19 cellular contexts compared by ENCODE assay signal in genomic region chr17:81741594-81742452, GRCh38. TPM values are rescaled to one million over a fixed set of nuclear protein-coding genes. Genes with fewer than 3 reads are reported as not detected.
DNase-seq lines count a peak whose midpoint lies in the region; ATAC-seq and TF ChIP-seq lines count a peak whose summit lies in the region.
"Had no signal": no experiment of that assay in that cellular context is flagged by ENCODE, and none has a peak within 500 bp of the region (broad histone marks: within the 10 kb centered on the region; RNA-seq: fewer than 3 reads in every experiment).

No MANE protein-coding gene starts in this region.

- H3K4me3 Mint-ChIP-seq in natural killer cell treated with Interleukin-12 subunit alpha and Interleukin-12 subunit beta and Interleukin-15 and Interleukin-18, amount 100 ng/mL, for 72 hours, result no peak overlapping the region
- H3K4me3 Mint-ChIP-seq in natural killer cell (no peak overlapping the region), nephron progenitor cell (no peak overlapping the region)
- H3K4me3 Mint-ChIP-seq in activated CD4-positive, alpha-beta T cell treated with anti-CD3 and anti-CD28 coated beads, Interleukin-2, amount 10 ng/mL, durations not matched to agents 7 days and 5 days, result no peak overlapping the region
- H3K4me3 Mint-ChIP-seq: CD8-positive, alpha-beta T cell; central memory CD8-positive, alpha-beta T cell; effector memory CD8-positive, alpha-beta T cell had no signal

- no peaks in the 10 kb centered on the region for H3K36me3 ChIP-seq in mucosa of descending colon (ENCODE audit: low read depth)
- H3K36me3 ChIP-seq: SJSA1 had no signal

- no peak for TF ChIP-seq CTCF in natural killer cell (IDR thresholded peaks at IDR 0.05)
- TF ChIP-seq CTCF in mucosa of descending colon (IDR thresholded peaks at IDR 0.05), result no peak
- TF ChIP-seq CTCF in nephron progenitor cell (IDR thresholded peaks at IDR 0.05), result no peak

- peak; percentile 36 to 41 for ATAC-seq in natural killer cell treated with Interleukin-12 subunit alpha and Interleukin-12 subunit beta and Interleukin-15 and Interleukin-18, amount 100 ng/mL, for 72 hours
- ATAC-seq in natural killer cell (no peak), mucosa of descending colon (peak; percentile 25)
- ATAC-seq: CD8-positive, alpha-beta T cell; effector memory CD8-positive, alpha-beta T cell had no signal

- no peaks in the 10 kb centered on the region for H3K9me3 Mint-ChIP-seq in natural killer cell treated with Interleukin-12 subunit alpha and Interleukin-12 subunit beta and Interleukin-15 and Interleukin-18, amount 100 ng/mL, for 72 hours
- H3K9me3 Mint-ChIP-seq in natural killer cell, result no peaks in the 10 kb centered on the region
- no peaks in the 10 kb centered on the region for H3K9me3 Mint-ChIP-seq in activated CD4-positive, alpha-beta T cell treated with anti-CD3 and anti-CD28 coated beads, Interleukin-2, amount 10 ng/mL, durations not matched to agents 7 days and 5 days
- no peaks in the 10 kb centered on the region for H3K9me3 Mint-ChIP-seq in nephron progenitor cell
- H3K9me3 Mint-ChIP-seq: CD8-positive, alpha-beta T cell; central memory CD8-positive, alpha-beta T cell; effector memory CD8-positive, alpha-beta T cell had no signal

- peaks cover 0 to 4% of the 10 kb centered on the region in 2 donors for H3K27me3 Mint-ChIP-seq in natural killer cell treated with Interleukin-12 subunit alpha and Interleukin-12 subunit beta and Interleukin-15 and Interleukin-18, amount 100 ng/mL, for 72 hours
- H3K27me3 Mint-ChIP-seq in natural killer cell (ENCODE audit: low read depth in 2 of 2), result peaks cover 0 to 4% of the 10 kb centered on the region in 2 donors
- peaks cover 12% of the 10 kb centered on the region for H3K27me3 Mint-ChIP-seq in activated CD4-positive, alpha-beta T cell treated with anti-CD3 and anti-CD28 coated beads, Interleukin-2, amount 10 ng/mL, durations not matched to agents 7 days and 5 days
- peaks cover 19% of the 10 kb centered on the region for H3K27me3 Mint-ChIP-seq in nephron progenitor cell (ENCODE audit: low read depth, poor library complexity)
- H3K27me3 Mint-ChIP-seq: central memory CD8-positive, alpha-beta T cell had no signal

- no peaks in the 10 kb centered on the region for H3K4me1 ChIP-seq in mucosa of descending colon (ENCODE audit: low read depth)
- H3K4me1 ChIP-seq: SJSA1 had no signal

- H3K4me3 ChIP-seq in mucosa of descending colon, result no peak overlapping the region
- H3K4me3 ChIP-seq: GM23248, SJSA1, skin epidermis had no signal

- H3K27ac Mint-ChIP-seq in natural killer cell treated with Interleukin-12 subunit alpha and Interleukin-12 subunit beta and Interleukin-15 and Interleukin-18, amount 100 ng/mL, for 72 hours, result no peak overlapping the region
- peak overlapping the region in 1 of 2 donors; percentile 82 for H3K27ac Mint-ChIP-seq in natural killer cell
- no peak overlapping the region for H3K27ac Mint-ChIP-seq in activated CD4-positive, alpha-beta T cell treated with anti-CD3 and anti-CD28 coated beads, Interleukin-2, amount 10 ng/mL, durations not matched to agents 7 days and 5 days
- no peak overlapping the region for H3K27ac Mint-ChIP-seq in nephron progenitor cell
- H3K27ac Mint-ChIP-seq: CD8-positive, alpha-beta T cell; effector memory CD8-positive, alpha-beta T cell had no signal

- DNase-seq in natural killer cell treated with Interleukin-12 subunit alpha and Interleukin-12 subunit beta and Interleukin-15 and Interleukin-18, amount 100 ng/mL, for 72 hours (ENCODE audit: low spot score), result no peak
- DNase-seq in natural killer cell (no peak), amniotic epithelial cell (ENCODE audit: low read depth) (peak; percentile 12), mucosa of descending colon (peak in 1 of 3 donors; percentile 40), NCI-H524 treated with DMSO at 0.1 percent for 48 hours (lab: John Stamatoyannopoulos, UW) (no peak), SHP77 treated with DMSO at 0.1 percent for 48 hours (lab: John Stamatoyannopoulos, UW) (no peak), nephron progenitor cell (no peak)
- DNase-seq in activated CD4-positive, alpha-beta T cell treated with anti-CD3 and anti-CD28 coated beads, Interleukin-2, amount 10 ng/mL, durations not matched to agents 7 days and 5 days, result no peak
- DNase-seq: activated CD4-positive, alpha-beta T cell treated with anti-CD3 and anti-CD28 coated beads for 4 hours; activated T-cell treated with anti-CD3 and anti-CD28 coated beads, Interleukin-2, amount 50 U/mL, for 1 hour; CD8-positive, alpha-beta T cell; effector memory CD8-positive, alpha-beta T cell; GM23248; NCI-H1436; NCI-H345; occipital lobe had no signal

- H3K36me3 Mint-ChIP-seq in natural killer cell treated with Interleukin-12 subunit alpha and Interleukin-12 subunit beta and Interleukin-15 and Interleukin-18, amount 100 ng/mL, for 72 hours, result no peaks in the 10 kb centered on the region
- H3K36me3 Mint-ChIP-seq in natural killer cell (no peaks in the 10 kb centered on the region), nephron progenitor cell (ENCODE audit: low read depth) (no peaks in the 10 kb centered on the region)
- no peaks in the 10 kb centered on the region for H3K36me3 Mint-ChIP-seq in activated CD4-positive, alpha-beta T cell treated with anti-CD3 and anti-CD28 coated beads, Interleukin-2, amount 10 ng/mL, durations not matched to agents 7 days and 5 days (ENCODE audit: low read depth)
- H3K36me3 Mint-ChIP-seq: CD8-positive, alpha-beta T cell had no signal

- POLR2A ChIA-PET in activated CD4-positive, alpha-beta T cell treated with anti-CD3 and anti-CD28 coated beads, Interleukin-2, amount 10 ng/mL, durations not matched to agents 7 days and 5 days (lab: Charles Lee), result no interaction called here

- intact Hi-C loops in natural killer cell (cut with micrococcal nuclease), result no loop called here
- intact Hi-C loops in mucosa of descending colon (cut with DNase I, micrococcal nuclease), result no loop called here

- CTCF ChIA-PET in activated CD4-positive, alpha-beta T cell treated with anti-CD3 and anti-CD28 coated beads, Interleukin-2, amount 10 ng/mL, durations not matched to agents 7 days and 5 days (lab: Charles Lee), result no interaction called here

- no peaks in the 10 kb centered on the region for H3K9me3 ChIP-seq in mucosa of descending colon
- H3K9me3 ChIP-seq: SJSA1 had no signal

- peaks cover 0 to 5% of the 10 kb centered on the region in 2 donors for H3K4me1 Mint-ChIP-seq in natural killer cell treated with Interleukin-12 subunit alpha and Interleukin-12 subunit beta and Interleukin-15 and Interleukin-18, amount 100 ng/mL, for 72 hours (ENCODE audit: low read depth in 2 of 2)
- H3K4me1 Mint-ChIP-seq in natural killer cell (peaks cover 0 to 10% of the 10 kb centered on the region in 2 donors), nephron progenitor cell (peaks cover 6% of the 10 kb centered on the region)
- H3K4me1 Mint-ChIP-seq in activated CD4-positive, alpha-beta T cell treated with anti-CD3 and anti-CD28 coated beads, Interleukin-2, amount 10 ng/mL, durations not matched to agents 7 days and 5 days, result peaks cover 2% of the 10 kb centered on the region
- H3K4me1 Mint-ChIP-seq: central memory CD8-positive, alpha-beta T cell had no signal

RNA-seq across cellular contexts. Expression of gene SLC25A10, which starts 29.7 kb away (rescaled TPM):
- total RNA-seq in natural killer cell treated with Interleukin-12 subunit alpha and Interleukin-12 subunit beta and Interleukin-15 and Interleukin-18, amount 100 ng/mL, for 72 hours, result 10 to 100 TPM; 17.5 to 36.3 TPM
- total RNA-seq in natural killer cell, result 1 to 10 TPM; 5.7 to 6.3 (median 5.8) TPM
- total RNA-seq in mucosa of descending colon, result 10 to 100 TPM; 22.9 to 61.6 (median 57.6) TPM
- total RNA-seq in activated CD4-positive, alpha-beta T cell treated with anti-CD3 and anti-CD28 coated beads, Interleukin-2, amount 10 ng/mL, durations not matched to agents 7 days and 5 days, result 10 to 100 TPM; 29.2 to 32.4 TPM

RNA-seq across cellular contexts. Expression of gene MRPL12, which starts 38.7 kb away (rescaled TPM):
- 100 to 1,000 TPM in 1 of 2 donors, 10 to 100 TPM in 1; 98.7 to 226 TPM for total RNA-seq in natural killer cell treated with Interleukin-12 subunit alpha and Interleukin-12 subunit beta and Interleukin-15 and Interleukin-18, amount 100 ng/mL, for 72 hours
- total RNA-seq in natural killer cell, result 10 to 100 TPM; 16.3 to 24.4 (median 17.5) TPM
- 100 to 1,000 TPM in 2 of 3 donors, 10 to 100 TPM in 1; 69.0 to 109 (median 108) TPM for total RNA-seq in mucosa of descending colon
- 10 to 100 TPM; 52.7 to 62.3 TPM for total RNA-seq in activated CD4-positive, alpha-beta T cell treated with anti-CD3 and anti-CD28 coated beads, Interleukin-2, amount 10 ng/mL, durations not matched to agents 7 days and 5 days

RNA-seq across cellular contexts. Expression of gene HGS, which starts 58.0 kb away (rescaled TPM):
- total RNA-seq in natural killer cell treated with Interleukin-12 subunit alpha and Interleukin-12 subunit beta and Interleukin-15 and Interleukin-18, amount 100 ng/mL, for 72 hours, result 100 to 1,000 TPM; 140 to 220 TPM
- total RNA-seq in natural killer cell, result 100 to 1,000 TPM; 179 to 186 (median 181) TPM
- 100 to 1,000 TPM in 2 of 3 donors, 10 to 100 TPM in 1; 91.4 to 126 (median 102) TPM for total RNA-seq in mucosa of descending colon
- total RNA-seq in activated CD4-positive, alpha-beta T cell treated with anti-CD3 and anti-CD28 coated beads, Interleukin-2, amount 10 ng/mL, durations not matched to agents 7 days and 5 days, result 100 to 1,000 TPM; 121 to 128 TPM

RNA-seq across cellular contexts. Expression of gene ARL16, which starts 58.2 kb away (rescaled TPM):
- 10 to 100 TPM; 35.5 to 54.7 TPM for total RNA-seq in natural killer cell treated with Interleukin-12 subunit alpha and Interleukin-12 subunit beta and Interleukin-15 and Interleukin-18, amount 100 ng/mL, for 72 hours
- total RNA-seq in natural killer cell, result 10 to 100 TPM; 23.3 to 47.9 (median 39.3) TPM
- 10 to 100 TPM; 14.0 to 27.6 (median 26.1) TPM for total RNA-seq in mucosa of descending colon
- 10 to 100 TPM; 35.4 to 42.1 TPM for total RNA-seq in activated CD4-positive, alpha-beta T cell treated with anti-CD3 and anti-CD28 coated beads, Interleukin-2, amount 10 ng/mL, durations not matched to agents 7 days and 5 days

Comparison
In these comparisons a context has a peak if more than half of its experiments do, and no peak if none do; other contexts are left out.
1. ATAC-seq: peak in natural killer cell treated with Interleukin-12 subunit alpha and Interleukin-12 subunit beta and Interleukin-15 and Interleukin-18, amount 100 ng/mL, for 72 hours (2 of 2) and mucosa of descending colon (single experiment); none in natural killer cell (0 of 3).